12 cellular contexts compared by ENCODE assay signal in the genomic region with DNA sequence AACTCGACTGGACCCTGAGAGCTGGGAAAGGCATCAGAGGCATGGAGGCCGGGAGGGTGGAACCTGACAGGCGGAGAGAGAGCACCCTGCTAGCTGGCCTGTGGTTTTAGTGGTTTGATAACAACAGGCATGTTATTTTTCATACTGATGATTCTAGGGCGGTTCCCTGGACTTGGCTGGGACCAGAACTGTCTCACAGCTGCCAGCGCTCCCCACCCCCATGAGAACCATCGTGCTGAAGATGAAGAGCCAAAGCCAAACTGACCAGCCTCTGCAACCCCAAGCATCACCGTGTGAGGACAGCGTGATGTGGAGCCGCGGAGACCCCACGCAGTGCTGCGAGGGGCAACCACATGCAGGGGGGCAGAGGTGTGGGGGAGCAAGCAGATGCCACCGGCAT. TPM values are rescaled to one million over a fixed set of nuclear protein-coding genes. Genes with fewer than 3 reads are reported as not detected.
DNase-seq lines count a peak whose midpoint lies in the region; ATAC-seq and TF ChIP-seq lines count a peak whose summit lies in the region.
"Had no signal": no experiment of that assay in that cellular context is flagged by ENCODE, and none has a peak within 500 bp of the region (broad histone marks: within the 10 kb centered on the region; RNA-seq: fewer than 3 reads in every experiment).

No MANE protein-coding gene starts in this region.

- in situ Hi-C loops in brain microvascular endothelial cell (cut with HindIII; ENCODE audit: low pct_ligation_motif_present, low sequenced_read_pairs) = no loop called here

- H3K9ac ChIP-seq in H9 (ENCODE audit: extremely low read depth, insufficient read length, low read length) = no peak overlapping the region
- peak overlapping the region; percentile 61 for H3K9ac ChIP-seq in skeletal muscle satellite cell (ENCODE audit: low read depth, low read length)
- H3K9ac ChIP-seq: parathyroid adenoma had no signal

- no peak overlapping the region for H3K4me2 ChIP-seq in H9 (ENCODE audit: insufficient read depth, insufficient read length, low read length)
- peak overlapping the region; percentile 62 for H3K4me2 ChIP-seq in skeletal muscle satellite cell (ENCODE audit: low read length)

- DNase-seq in H9 (no peak), brain microvascular endothelial cell (peak; percentile 75), right atrium auricular region (ENCODE audit: low spot score) (no peak), NCI-H1417 (lab: John Stamatoyannopoulos, UW) (no peak)
- DNase-seq in activated naive CD4-positive, alpha-beta T cell (lab: John Stamatoyannopoulos, UW) = no peak
- no peak for DNase-seq in NK-92 treated with Interleukin-12 subunit alpha and Interleukin-12 subunit beta, amount 100 ng/mL, for 24 hours (lab: John Stamatoyannopoulos, UW)
- DNase-seq: activated T-cell treated with anti-CD3 and anti-CD28 coated beads, Interleukin-2, amount 50 U/mL, for 48 hours; effector memory CD4-positive, alpha-beta T cell had no signal

- no peak overlapping the region for H3T11ph ChIP-seq in H9 (ENCODE audit: low read length)

- peaks cover 39% of the 10 kb centered on the region for H3K36me3 ChIP-seq in brain microvascular endothelial cell (replicated peaks)
- H3K36me3 ChIP-seq in right atrium auricular region = peaks cover 68% of the 10 kb centered on the region
- H3K36me3 ChIP-seq in skeletal muscle satellite cell (ENCODE audit: insufficient read depth, low read length) = peaks cover 62% of the 10 kb centered on the region

- H3K4me1 Mint-ChIP-seq in H9 = peaks cover 16 to 33% of the 10 kb centered on the region in 2 experiments

- peak overlapping the region; percentile 44 for H4K91ac ChIP-seq in H9 (ENCODE audit: insufficient read length, low read depth, low read length)

- H3K9me3 ChIP-seq in H9 (ENCODE audit: control insufficient read depth, low read depth, low read length) (no peaks in the 10 kb centered on the region), right atrium auricular region (no peaks in the 10 kb centered on the region), skeletal muscle satellite cell (replicated peaks; ENCODE audit: low read length) (no peaks in the 10 kb centered on the region)

- no peak overlapping the region for H3K23ac ChIP-seq in H9 (ENCODE audit: insufficient read length, low read depth, low read length)

- H3K56ac ChIP-seq in H9 (ENCODE audit: insufficient read length, low read depth, low read length) = peak overlapping the region; percentile 51

- H3K4ac ChIP-seq in H9 (ENCODE audit: low read depth, low read length) = no peak overlapping the region

- H3K27me3 ChIP-seq in H9 (ENCODE audit: insufficient read depth, low read length) (no peaks in the 10 kb centered on the region), brain microvascular endothelial cell (replicated peaks) (no peaks in the 10 kb centered on the region), right atrium auricular region (no peaks in the 10 kb centered on the region), skeletal muscle satellite cell (ENCODE audit: control insufficient read depth, insufficient read depth, low read length) (no peaks in the 10 kb centered on the region)

- peaks cover 0 to 4% (median 0%) of the 10 kb centered on the region in 3 experiments; a peak in 1 of 7 replicates for H3K36me3 Mint-ChIP-seq in H9 (ENCODE audit: insufficient read depth in 1 of 3, low read depth in 3 of 3)

- H2AK5ac ChIP-seq in H9 (ENCODE audit: insufficient read length, low read length) = no peak overlapping the region

- H3K4me1 ChIP-seq in H9 (ENCODE audit: insufficient read depth, low read length) (peaks cover 3% of the 10 kb centered on the region; the same call in 1 of the 2 replicates), right atrium auricular region (peaks cover 0 to 67% of the 10 kb centered on the region in 2 donors), skeletal muscle satellite cell (ENCODE audit: control insufficient read depth, insufficient read depth, low read length) (peaks cover 45% of the 10 kb centered on the region)
- H3K4me1 ChIP-seq: parathyroid adenoma had no signal

- H4K8ac ChIP-seq in H9 (replicated peaks; ENCODE audit: insufficient read length, low read depth, low read length) = no peak overlapping the region

- no peak for TF ChIP-seq CTCF in H9 (conservative IDR thresholded peaks at IDR 0.05)
- no peak for TF ChIP-seq CTCF in brain microvascular endothelial cell (IDR thresholded peaks at IDR 0.05; ENCODE audit: low read depth, low read length, missing control alignments)
- TF ChIP-seq CTCF in right atrium auricular region (IDR thresholded peaks at IDR 0.05) = no peak

- no peaks in the 10 kb centered on the region for H4K20me1 ChIP-seq in H9 (ENCODE audit: control insufficient read depth, insufficient read depth, insufficient read length)

- H2BK20ac ChIP-seq in H9 (ENCODE audit: low read depth, low read length, poor library complexity, severe bottlenecking) = no peak overlapping the region

- no CpG with 5 or more reads among the region's 13 CpGs for WGBS in H9 (ENCODE audit: extremely low coverage, insufficient read length, low lambda C conversion rate)

- no peaks in the 10 kb centered on the region; a peak in 1 of 5 replicates for H3K9me3 Mint-ChIP-seq in H9

- H3K23me2 ChIP-seq in H9 (ENCODE audit: insufficient read length, low read depth, low read length, poor library complexity, severe bottlenecking) = no peaks in the 10 kb centered on the region

- H4K5ac ChIP-seq in H9 (ENCODE audit: insufficient read length, low read depth, low read length) = no peak overlapping the region

- 0 out of 7 replicates have a peak overlapping the region, but pooled peaks of 1 of the 3 experiments have one; percentile 82 for H3K27ac Mint-ChIP-seq in H9

- H2BK5ac ChIP-seq in H9 (ENCODE audit: insufficient read length, low read length) = no peak overlapping the region

- no peak overlapping the region for H3K27ac ChIP-seq in H9 (ENCODE audit: insufficient read length, low read depth, low read length)
- no peak overlapping the region for H3K27ac ChIP-seq in brain microvascular endothelial cell
- peak overlapping the region; percentile 93 to 98 for H3K27ac ChIP-seq in right atrium auricular region
- H3K27ac ChIP-seq: parathyroid adenoma had no signal

- H3K79me1 ChIP-seq in H9 (ENCODE audit: insufficient read depth, low read depth, low read length, poor library complexity, severe bottlenecking) = no peaks in the 10 kb centered on the region

- no peaks in the 10 kb centered on the region for H3K27me3 Mint-ChIP-seq in H9 (ENCODE audit: low read depth)

- no peak overlapping the region for H2BK120ac ChIP-seq in H9 (ENCODE audit: low read depth, low read length, poor library complexity, severe bottlenecking)

- no peak overlapping the region for H3K4me3 ChIP-seq in brain microvascular endothelial cell (ENCODE audit: low read depth, low read length)
- no peak overlapping the region for H3K4me3 ChIP-seq in right atrium auricular region
- H3K4me3 ChIP-seq in skeletal muscle satellite cell (ENCODE audit: low read length) = peak overlapping the region; percentile 35
- H3K4me3 ChIP-seq: GM12878 had no signal

- ATAC-seq in GM18870 (IDR thresholded peaks at IDR 0.05; ENCODE audit: unreplicated experiment) = no peak

- H2BK12ac ChIP-seq in H9 (ENCODE audit: insufficient read length, low read depth, low read length) = no peak overlapping the region

- H3K18ac ChIP-seq in H9 (ENCODE audit: insufficient read length, low read depth, low read length) = no peak overlapping the region

- no peaks in the 10 kb centered on the region for H3K79me2 ChIP-seq in H9 (ENCODE audit: insufficient read depth, low read length)

- no peak overlapping the region; the same call in 1 of the 2 replicates for H3K14ac ChIP-seq in H9 (ENCODE audit: insufficient read depth, low read length)

- no peak overlapping the region for H2AFZ ChIP-seq in H9 (ENCODE audit: low read length)
- H2AFZ ChIP-seq: parathyroid adenoma had no signal

- H3K4me3 Mint-ChIP-seq in H9 = no peak overlapping the region

- H2BK15ac ChIP-seq in H9 (ENCODE audit: low read depth, low read length) = no peak overlapping the region

RNA-seq across cellular contexts. Expression of a gene that starts 28.5 kb away (rescaled TPM):
- total RNA-seq in H9 (2021) (28.2 TPM in 2 replicates), right atrium auricular region (100 to 1,000 TPM; 440 to 644 TPM)
- total RNA-seq in skeletal muscle satellite cell (2012; rRNA removed) = 186 and 268 TPM in 2 replicates

RNA-seq across cellular contexts. Expression of a gene that starts 38.7 kb away (rescaled TPM):
- total RNA-seq in H9 (2021) (not detected in 2 replicates), right atrium auricular region (1 to 10 TPM; 2.4 to 7.1 TPM)
- not detected in 2 replicates for total RNA-seq in skeletal muscle satellite cell (2012; rRNA removed)

RNA-seq across cellular contexts. Expression of a gene that starts 44.1 kb away (rescaled TPM):
- 26.3 and 28.9 TPM in 2 replicates for total RNA-seq in H9 (2021)
- 10 to 100 TPM; 35.0 to 37.4 TPM for total RNA-seq in right atrium auricular region
- 21.0 and 22.7 TPM in 2 replicates for total RNA-seq in skeletal muscle satellite cell (2012; rRNA removed)

RNA-seq across cellular contexts. Expression of a gene that starts 44.3 kb away (rescaled TPM):
- total RNA-seq in H9 (2021) (25.6 and 29.9 TPM in 2 replicates), right atrium auricular region (10 to 100 TPM; 22.6 to 26.8 TPM)
- total RNA-seq in skeletal muscle satellite cell (2012; rRNA removed) = 25.1 and 32.2 TPM in 2 replicates

RNA-seq across cellular contexts. Expression of a gene that starts 54.8 kb away (rescaled TPM):
- total RNA-seq in H9 (2021) (578 and 591 TPM in 2 replicates), right atrium auricular region (100 to 1,000 TPM in 1 of 2 donors, 10 to 100 TPM in 1; 78.3 to 135 TPM)
- total RNA-seq in skeletal muscle satellite cell (2012; rRNA removed) = 193 and 226 TPM in 2 replicates

Comparison
In these comparisons a context has a peak if more than half of its experiments do, and no peak if none do; other contexts are left out.
1. H3K27ac ChIP-seq: peak in right atrium auricular region (2 of 2); none in H9 (single experiment) and brain microvascular endothelial cell (single experiment).
2. RNA of a gene that starts 28.5 kb away (total RNA-seq): 440 to 644 TPM in right atrium auricular region; 28.2 TPM in H9; every median in the first group is over 10 times any median in the second.